ENCODE assay signal across 30 cellular contexts in the genomic region with DNA sequence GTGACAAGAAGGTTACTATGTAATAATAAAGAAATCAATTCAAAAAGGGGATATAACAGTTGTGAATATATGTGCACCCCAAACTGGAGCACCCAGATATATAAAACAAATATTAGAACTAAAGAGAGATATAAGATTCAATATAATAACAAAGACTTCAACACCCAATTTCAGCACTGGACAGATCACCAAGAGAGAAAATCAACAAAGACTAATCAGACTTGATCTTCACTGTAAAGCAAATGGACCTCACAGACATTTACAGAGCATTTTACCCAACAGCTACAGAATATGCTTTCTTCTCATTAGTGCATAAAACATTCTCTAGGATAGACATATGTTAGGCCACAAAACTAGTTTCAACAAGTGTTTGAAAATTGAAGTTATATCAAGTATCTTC.
"Had no signal": no experiment of that assay in that cellular context is flagged by ENCODE, and none has a peak within 500 bp of the region (broad histone marks: within the 10 kb centered on the region; RNA-seq: fewer than 3 reads in every experiment).

No MANE protein-coding gene starts in this region.

- H3K4me3 ChIP-seq: body of pancreas, cardiac muscle cell, colonic mucosa had no signal

- H3K27me3 ChIP-seq: body of pancreas, cardiac muscle cell, colonic mucosa had no signal

- H3K9me3 ChIP-seq: body of pancreas, colonic mucosa had no signal

- DNase-seq: activated B cell treated with CpG ODN at 0.5 μM for 24 hours; activated CD4-positive, alpha-beta memory T cell treated with anti-CD3 and anti-CD28 coated beads for 36 hours; activated CD4-positive, alpha-beta T cell treated with anti-CD3 and anti-CD28 coated beads, Interleukin-2, amount 10 ng/mL, durations not matched to agents 24 days and 14 days; activated CD8-positive, alpha-beta memory T cell treated with anti-CD3 and anti-CD28 coated beads, Interleukin-2, amount 10 ng/mL, durations not matched to agents 7 days and 5 days; activated CD8-positive, alpha-beta memory T cell treated with anti-CD3 and anti-CD28 coated beads, Interleukin-2, amount 50 U/mL, for 4 hours; activated CD8-positive, alpha-beta T cell treated with anti-CD3 and anti-CD28 coated beads, Interleukin-2, amount 10 ng/mL, durations not matched to agents 7 days and 5 days; activated effector memory CD4-positive, alpha-beta T cell treated with anti-CD3 and anti-CD28 coated beads, Interleukin-2, amount 50 U/mL, for 16 hours; activated naive CD4-positive, alpha-beta T cell treated with anti-CD3 and anti-CD28 coated beads for 36 hours; activated naive CD8-positive, alpha-beta T cell treated with anti-CD3 and anti-CD28 coated beads, Interleukin-2, amount 10 ng/mL, durations not matched to agents 7 days and 5 days; activated T-cell treated with anti-CD3 and anti-CD28 coated beads, Interleukin-2, amount 50 U/mL, for 1 hour; activated T-cell treated with anti-CD3 and anti-CD28 coated beads, Interleukin-2, amount 50 U/mL, for 48 hours; amniotic stem cell; anterior cingulate cortex; body of pancreas; central memory CD4-positive, alpha-beta T cell; cerebellar nuclear complex; colonic mucosa; effector CD8-positive, alpha-beta T cell; foreskin fibroblast; head of caudate nucleus; hippocampal formation; T1000; WERI-Rb-1 had no signal

- H3K27ac ChIP-seq: body of pancreas, cardiac muscle cell, colonic mucosa, WERI-Rb-1 had no signal

- FAIRE-seq: astrocyte, endometrium, endothelial cell of umbilical vein, frontal cortex had no signal

- H3K36me3 ChIP-seq: cardiac muscle cell, colonic mucosa, WERI-Rb-1 had no signal

- ATAC-seq: activated CD4-positive, CD25-positive, alpha-beta regulatory T cell treated with anti-CD3 and anti-CD28 coated beads, Interleukin-2, amount 50 U/mL, for 24 hours; activated CD8-positive, alpha-beta memory T cell treated with anti-CD3 and anti-CD28 coated beads, Interleukin-2, amount 10 ng/mL, durations not matched to agents 7 days and 5 days; activated CD8-positive, alpha-beta T cell treated with anti-CD3 and anti-CD28 coated beads, Interleukin-2, amount 10 ng/mL, durations not matched to agents 7 days and 5 days; body of pancreas; esophagus mucosa had no signal

- H3K4me1 ChIP-seq: body of pancreas, colonic mucosa had no signal
